In the genomic region with DNA sequence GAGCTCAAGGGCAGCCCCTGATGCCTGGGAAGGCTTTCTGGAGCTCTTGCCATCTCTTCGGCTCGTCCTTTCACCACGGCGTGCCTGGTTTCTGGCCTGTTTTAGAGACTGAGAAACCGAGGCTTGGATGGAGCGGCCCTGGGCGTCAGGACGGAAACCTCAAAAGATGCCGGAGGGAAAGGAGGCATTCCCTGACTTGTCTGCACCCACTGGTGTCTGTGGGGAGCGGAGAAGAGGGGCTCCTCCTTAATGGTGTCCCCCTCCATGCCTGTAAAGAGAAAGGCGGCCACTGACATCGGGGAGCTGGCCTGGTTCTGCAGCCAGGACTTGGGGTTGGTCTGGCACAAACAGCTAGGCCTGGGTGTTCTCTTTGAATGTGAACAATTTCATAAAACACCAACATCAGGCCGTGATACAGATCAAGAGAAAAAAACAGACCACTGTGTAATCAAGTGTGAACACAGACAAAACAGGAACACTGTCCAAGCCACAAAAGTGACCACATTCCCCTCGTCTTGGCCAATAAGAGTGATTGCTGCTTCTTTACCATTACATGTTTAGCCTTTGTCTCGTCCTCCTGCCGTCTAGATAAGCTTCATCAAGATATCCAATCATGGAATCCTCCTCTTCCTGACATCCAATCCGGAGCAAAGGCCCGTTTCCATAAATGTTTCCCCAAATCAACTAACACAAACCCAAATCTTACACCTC, we compare ENCODE assay signal across 8 cellular contexts. TPM values are rescaled to one million over a fixed set of nuclear protein-coding genes. Genes with fewer than 3 reads are reported as not detected.
DNase-seq lines count a peak whose midpoint lies in the region; ATAC-seq, FAIRE-seq and TF ChIP-seq lines count a peak whose summit lies in the region.

No MANE protein-coding gene starts in this region.

- no peak for DNase-seq in WERI-Rb-1
- DNase-seq in left ventricle myocardium inferior: no peak
- no peak for DNase-seq in small intestine
- no peak for DNase-seq in central memory CD4-positive, alpha-beta T cell
- no peak for DNase-seq in DMS114 treated with DMSO at 0.1 percent for 48 hours (lab: John Stamatoyannopoulos, UW; ENCODE audit: unreplicated experiment)
- DNase-seq in NK-92 treated with Interleukin-12 subunit alpha and Interleukin-12 subunit beta, amount 100 ng/mL, for 24 hours (lab: John Stamatoyannopoulos, UW): no peak

- H3K9me3 ChIP-seq in WERI-Rb-1 (ENCODE audit: severe bottlenecking) (peaks cover 10% of the 10 kb centered on the region), left ventricle myocardium inferior (replicated peaks) (no peaks in the 10 kb centered on the region), small intestine (ENCODE audit: control insufficient read depth, low read depth) (no peaks in the 10 kb centered on the region)

- FAIRE-seq in small intestine (lab: Jason Lieb, UNC): no peak

- H3K4me3 ChIP-seq in GM12875 (ENCODE audit: low read depth, low read length): peak overlapping the region; percentile 36
- H3K4me3 ChIP-seq in WERI-Rb-1 (ENCODE audit: low read depth, low read length): peak overlapping the region; percentile 46
- H3K4me3 ChIP-seq in left ventricle myocardium inferior: peak overlapping the region; percentile 84
- H3K4me3 ChIP-seq in small intestine (ENCODE audit: low read depth in 1 of 2, low read length in 2 of 2): peak overlapping the region; percentile 93 to 98

- 53 to 61% (median 59%) methylated on average over 16 to 18 of the region's 18 CpGs for WGBS in small intestine, 3 donors

- intact Hi-C loops in left ventricle myocardium inferior (cut with micrococcal nuclease): no loop called here

- TF ChIP-seq CTCF in GM12875 (IDR thresholded peaks at IDR 0.05; ENCODE audit: borderline replicate concordance, insufficient read depth, low read depth, low read length) (no peak), WERI-Rb-1 (IDR thresholded peaks at IDR 0.05; ENCODE audit: low read depth, low read length) (no peak), left ventricle myocardium inferior (IDR thresholded peaks at IDR 0.05; ENCODE audit: borderline replicate concordance) (no peak)

- H3K36me3 ChIP-seq in WERI-Rb-1 (peaks cover 14% of the 10 kb centered on the region), left ventricle myocardium inferior (no peaks in the 10 kb centered on the region), small intestine (ENCODE audit: control insufficient read depth in 2 of 2, insufficient read depth in 2 of 2, low read length in 2 of 2) (no peaks in the 10 kb centered on the region)

- ATAC-seq in HG03045 (IDR thresholded peaks at IDR 0.05; ENCODE audit: unreplicated experiment): peak; percentile 18

- H3K27me3 ChIP-seq in WERI-Rb-1 (ENCODE audit: insufficient read depth, low read depth, severe bottlenecking) (no peaks in the 10 kb centered on the region), left ventricle myocardium inferior (ENCODE audit: low read depth) (peaks cover 3% of the 10 kb centered on the region), small intestine (ENCODE audit: control insufficient read depth in 2 of 2, insufficient read depth in 2 of 2, low read length in 2 of 2) (no peaks in the 10 kb centered on the region)

- H3K27ac ChIP-seq in WERI-Rb-1 (peak overlapping the region; percentile 90), left ventricle myocardium inferior (replicated peaks) (peak overlapping the region; percentile 98), small intestine (ENCODE audit: low read depth in 1 of 2, low read length in 1 of 2) (peak overlapping the region; percentile 39 to 89)

- H3K4me1 ChIP-seq in left ventricle myocardium inferior (peaks cover 45% of the 10 kb centered on the region), small intestine (ENCODE audit: control insufficient read depth in 2 of 2, insufficient read depth in 1 of 2, low read depth in 1 of 2, low read length in 1 of 2) (peaks cover 8 to 16% of the 10 kb centered on the region in 2 donors)

RNA-seq across cellular contexts. Expression of a gene that starts 0.6 kb away (rescaled TPM):
- total RNA-seq in left ventricle myocardium inferior: 26.5 TPM
- polyA plus RNA-seq in small intestine: 10 to 100 TPM; 37.6 to 66.0 (median 54.0) TPM

RNA-seq across cellular contexts. Expression of a gene that starts 35.7 kb away (rescaled TPM):
- total RNA-seq in left ventricle myocardium inferior: 2.7 TPM
- polyA plus RNA-seq in small intestine: 10 to 100 TPM; 25.4 to 94.3 (median 33.5) TPM

RNA-seq across cellular contexts. Expression of a gene that starts 45.4 kb away (rescaled TPM):
- total RNA-seq in left ventricle myocardium inferior: 0.44 TPM
- under 1 TPM in 1 of 3 donors, not detected in 2; 0.92 TPM for polyA plus RNA-seq in small intestine

Comparison
In these comparisons a context has a peak if more than half of its experiments do, and no peak if none do; other contexts are left out.
1. H3K4me3 ChIP-seq: peak in every context shown above with its lines; median percentile 96 in small intestine; 84 in left ventricle myocardium inferior; 46 in WERI-Rb-1; 36 in GM12875.